Comparison of ENCODE assay signal across 1 cellular context in genomic region chr13:96948127-96948526, GRCh38.
TF ChIP-seq lines count a peak whose summit lies in the region.

No MANE protein-coding gene starts in this region.

TF ChIP-seq in K562, 482 proteins besides CTCF, POLR2A, EP300 and RAD21 (continued from another document and continues in another):
- TF ChIP-seq MGA (IDR thresholded peaks at IDR 0.05) (no peak), ZBTB40 (IDR thresholded peaks at IDR 0.05) (peak; percentile 60; the same call in 1 of the 2 replicates), ZBTB40 (CRISPR knock-in tag; IDR thresholded peaks at IDR 0.05) (no peak), ZHX1 (conservative IDR thresholded peaks at IDR 0.05; ENCODE audit: low read length) (no peak), ZBTB11 (CRISPR knock-in tag; IDR thresholded peaks at IDR 0.05) (peak in 1 of 3 experiments; percentile 34; a peak in 1 of 6 replicates), E2F6 (IDR thresholded peaks at IDR 0.05; ENCODE audit: borderline replicate concordance in 1 of 2, extremely low read depth in 1 of 2, insufficient read depth in 1 of 2, insufficient read length in 1 of 2, low read depth in 1 of 2, low read length in 1 of 2, poor library complexity in 1 of 2, severe bottlenecking in 1 of 2) (no peak), POU5F1 (IDR thresholded peaks at IDR 0.05; ENCODE audit: borderline replicate concordance, low read depth, low read length, partially characterized antibody) (no peak), TFE3 (CRISPR knock-in tag; IDR thresholded peaks at IDR 0.05) (no peak), HMG20B (CRISPR knock-in tag; IDR thresholded peaks at IDR 0.05) (no peak), ZZZ3 (IDR thresholded peaks at IDR 0.05) (no peak), CBX5 (IDR thresholded peaks at IDR 0.05; ENCODE audit: borderline replicate concordance, low read depth) (no peak)
